ENCODE assay signal across 8 cellular contexts in genomic region chr3:4467522-4467867, GRCh38. TPM values are rescaled to one million over a fixed set of nuclear protein-coding genes. Genes with fewer than 3 reads are reported as not detected.
A peak's percentile ranks its signal among the peaks of the same experiment; 100 is the strongest.
DNase-seq lines count a peak whose midpoint lies in the region; ATAC-seq and TF ChIP-seq lines count a peak whose summit lies in the region.

No MANE protein-coding gene starts in this region.

- DNase-seq in BE2C (no peak), MG63 (no peak), dorsolateral prefrontal cortex (no peak), GOT3 (lab: John Stamatoyannopoulos, UW) (no peak), G401 (ENCODE audit: low spot score) (no peak), Kasumi-1 (lab: John Stamatoyannopoulos, UW) (no peak), SW480 (ENCODE audit: low spot score) (no peak)
- no peak for DNase-seq in natural killer cell treated with Interleukin-12 subunit alpha and Interleukin-12 subunit beta and Interleukin-15 and Interleukin-18, amount 100 ng/mL, for 72 hours (ENCODE audit: low spot score)

- no peaks in the 10 kb centered on the region for H3K9me3 ChIP-seq in BE2C
- H3K9me3 ChIP-seq in MG63: no peaks in the 10 kb centered on the region

- no peaks in the 10 kb centered on the region for H3K4me1 ChIP-seq in BE2C

- peaks cover 0 to 4% of the 10 kb centered on the region in 2 donors for H3K27me3 Mint-ChIP-seq in natural killer cell treated with Interleukin-12 subunit alpha and Interleukin-12 subunit beta and Interleukin-15 and Interleukin-18, amount 100 ng/mL, for 72 hours

- peak overlapping the region; percentile 76 for H3K4me3 ChIP-seq in BE2C (ENCODE audit: low read depth, low read length)
- H3K4me3 ChIP-seq in MG63: peak overlapping the region; percentile 60
- peak overlapping the region; percentile 66 to 100 (median 92) for H3K4me3 ChIP-seq in dorsolateral prefrontal cortex

- TF ChIP-seq CTCF in BE2C (IDR thresholded peaks at IDR 0.05; ENCODE audit: low read depth, low read length) (no peak), dorsolateral prefrontal cortex (IDR thresholded peaks at IDR 0.05 in 54 of 56, conservative IDR thresholded peaks at IDR 0.05 in 2 of 56; ENCODE audit: low read depth in 1 of 56, partially characterized antibody in 56 of 56) (no peak)

- peak overlapping the region; percentile 74 to 79 for H3K27ac Mint-ChIP-seq in natural killer cell treated with Interleukin-12 subunit alpha and Interleukin-12 subunit beta and Interleukin-15 and Interleukin-18, amount 100 ng/mL, for 72 hours

- H3K27ac ChIP-seq in dorsolateral prefrontal cortex: peak overlapping the region; percentile 5 to 91 (median 79)

- H3K9me3 Mint-ChIP-seq in natural killer cell treated with Interleukin-12 subunit alpha and Interleukin-12 subunit beta and Interleukin-15 and Interleukin-18, amount 100 ng/mL, for 72 hours: no peaks in the 10 kb centered on the region

- intact Hi-C loops in dorsolateral prefrontal cortex (cut with DNase I): loop anchor here in 1 of 2 donors (2.0 to 10.0 kb wide), 2 partner anchors 25 to 113 kb away; partner anchors contain the start of gene ITPR1

- in situ Hi-C loops in G401 (cut with HindIII; ENCODE audit: low sequenced_read_pairs): no loop called here

- peaks cover 13 to 22% of the 10 kb centered on the region in 2 donors for H3K4me1 Mint-ChIP-seq in natural killer cell treated with Interleukin-12 subunit alpha and Interleukin-12 subunit beta and Interleukin-15 and Interleukin-18, amount 100 ng/mL, for 72 hours (ENCODE audit: low read depth in 2 of 2)

- no peaks in the 10 kb centered on the region for H3K36me3 Mint-ChIP-seq in natural killer cell treated with Interleukin-12 subunit alpha and Interleukin-12 subunit beta and Interleukin-15 and Interleukin-18, amount 100 ng/mL, for 72 hours

- ATAC-seq in natural killer cell treated with Interleukin-12 subunit alpha and Interleukin-12 subunit beta and Interleukin-15 and Interleukin-18, amount 100 ng/mL, for 72 hours: no peak

- H3K36me3 ChIP-seq in BE2C (no peaks in the 10 kb centered on the region), MG63 (no peaks in the 10 kb centered on the region)

- peak overlapping the region; percentile 92 for H3K4me3 Mint-ChIP-seq in natural killer cell treated with Interleukin-12 subunit alpha and Interleukin-12 subunit beta and Interleukin-15 and Interleukin-18, amount 100 ng/mL, for 72 hours

- H3K27me3 ChIP-seq in BE2C (no peaks in the 10 kb centered on the region), MG63 (no peaks in the 10 kb centered on the region), dorsolateral prefrontal cortex (no peaks in the 10 kb centered on the region)

RNA-seq across cellular contexts. Expression of gene SUMF1, which starts 0.4 kb away (rescaled TPM):
- polyA plus RNA-seq in BE2C (2012; ENCODE audit: insufficient read depth, insufficient read length, low read depth): 2.4 TPM
- total RNA-seq in MG63 (2014; rRNA removed; shearing (Covaris generic); ENCODE audit: low replicate concordance): 29.7 and 37.1 TPM in 2 replicates
- total RNA-seq in dorsolateral prefrontal cortex: 10 to 100 TPM; 12.4 to 26.6 (median 17.6) TPM
- total RNA-seq in natural killer cell treated with Interleukin-12 subunit alpha and Interleukin-12 subunit beta and Interleukin-15 and Interleukin-18, amount 100 ng/mL, for 72 hours: 10 to 100 TPM; 13.6 to 13.7 TPM
- 30.4 and 31.9 TPM in 2 replicates for total RNA-seq in G401 (2014; rRNA removed; shearing (Covaris generic))

RNA-seq across cellular contexts. Expression of gene ITPR1, which starts 25.7 kb away (rescaled TPM):
- 37.1 TPM for polyA plus RNA-seq in BE2C (2012; ENCODE audit: insufficient read depth, insufficient read length, low read depth)
- total RNA-seq in MG63 (2014; rRNA removed; shearing (Covaris generic); ENCODE audit: low replicate concordance): 1.7 and 10.4 TPM in 2 replicates
- 100 to 1,000 TPM in 119 of 120 experiments, 10 to 100 TPM in 1; 93.6 to 417 (median 307) TPM for total RNA-seq in dorsolateral prefrontal cortex
- total RNA-seq in natural killer cell treated with Interleukin-12 subunit alpha and Interleukin-12 subunit beta and Interleukin-15 and Interleukin-18, amount 100 ng/mL, for 72 hours: 100 to 1,000 TPM; 119 to 177 TPM
- total RNA-seq in G401 (2014; rRNA removed; shearing (Covaris generic)): 9.9 and 10.2 TPM in 2 replicates
